ENCODE assay signal across 23 cellular contexts in genomic region chr2:211898697-211899096, GRCh38.
A peak's percentile ranks its signal among the peaks of the same experiment; 100 is the strongest.
DNase-seq lines count a peak whose midpoint lies in the region; ATAC-seq and TF ChIP-seq lines count a peak whose summit lies in the region.
"Had no signal": no experiment of that assay in that cellular context is flagged by ENCODE, and none has a peak within 500 bp of the region (broad histone marks: within the 10 kb centered on the region; RNA-seq: fewer than 3 reads in every experiment).

No MANE protein-coding gene starts in this region.

- 44% methylated on average over 1 of the region's 1 CpG for WGBS in right cardiac atrium
- 11 to 28% (median 13%) methylated on average over 1 of the region's 1 CpG for WGBS in psoas muscle, 3 donors

- H3K36me3 ChIP-seq in left ventricle myocardium inferior (no peaks in the 10 kb centered on the region), psoas muscle (ENCODE audit: insufficient read depth in 1 of 2, low read depth in 1 of 2) (no peaks in the 10 kb centered on the region), skeletal muscle tissue (ENCODE audit: control insufficient read depth in 3 of 3, insufficient read depth in 3 of 3, low read length in 3 of 3) (no peaks in the 10 kb centered on the region)
- H3K36me3 ChIP-seq: BE2C; BLaER1 treated with 17β-estradiol and CSF1 and Interleukin-3, amounts not matched to agents 10 nM and 100 nM; HAP-1 had no signal

- no peaks in the 10 kb centered on the region for H3K27me3 ChIP-seq in left ventricle myocardium inferior (ENCODE audit: low read depth)
- no peaks in the 10 kb centered on the region for H3K27me3 ChIP-seq in right cardiac atrium (ENCODE audit: control insufficient read depth, insufficient read depth)
- H3K27me3 ChIP-seq in psoas muscle (ENCODE audit: insufficient read depth in 3 of 3, low read length in 2 of 3), result no peaks in the 10 kb centered on the region
- H3K27me3 ChIP-seq in skeletal muscle tissue (ENCODE audit: control insufficient read depth in 3 of 3, insufficient read depth in 3 of 3, low read length in 3 of 3), result no peaks in the 10 kb centered on the region
- H3K27me3 ChIP-seq: BE2C; BLaER1 treated with 17β-estradiol and CSF1 and Interleukin-3, amounts not matched to agents 10 nM and 100 nM had no signal

- intact Hi-C loops in left ventricle myocardium inferior (cut with micrococcal nuclease) (no loop called here), cardiac septum (cut with DNase I) (no loop called here), right cardiac atrium (cut with DNase I) (no loop called here), psoas muscle (cut with DNase I) (no loop called here)

- peak overlapping the region; percentile 46 to 67 (median 55) for H3K9ac ChIP-seq in skeletal muscle tissue (ENCODE audit: low read depth in 1 of 3, low read length in 3 of 3)
- H3K9ac ChIP-seq: BLaER1 treated with 17β-estradiol and CSF1 and Interleukin-3, amounts not matched to agents 10 nM and 100 nM had no signal

- H3K4me1 ChIP-seq in left ventricle myocardium inferior, result peaks cover 33% of the 10 kb centered on the region
- peaks cover 2% of the 10 kb centered on the region for H3K4me1 ChIP-seq in right cardiac atrium (ENCODE audit: control insufficient read depth, insufficient read depth, low read length)
- H3K4me1 ChIP-seq in psoas muscle, result peaks cover 27% of the 10 kb centered on the region
- peaks cover 0 to 5% (median 0%) of the 10 kb centered on the region in 3 donors for H3K4me1 ChIP-seq in skeletal muscle tissue (ENCODE audit: control insufficient read depth in 3 of 3, insufficient read depth in 3 of 3, low read length in 3 of 3)
- H3K4me1 ChIP-seq: A549; BLaER1 treated with 17β-estradiol and CSF1 and Interleukin-3, amounts not matched to agents 10 nM and 100 nM; HAP-1 had no signal

- DNase-seq in left ventricle myocardium inferior (no peak), cardiac septum (ENCODE audit: low spot score) (no peak), right cardiac atrium (no peak), psoas muscle (no peak), H4 (ENCODE audit: low spot score) (no peak)
- DNase-seq: 8988T; ACHN; AML-193; BE2C; CD4-positive, alpha-beta T cell; CD8-positive, alpha-beta memory T cell; DMS 273 treated with DMSO at 0.1 percent for 48 hours; DMS79; EL; GDM1; HFFc6 had no signal

- H3K27ac ChIP-seq in left ventricle myocardium inferior (replicated peaks), result peak overlapping the region; percentile 29
- H3K27ac ChIP-seq in right cardiac atrium (ENCODE audit: low read length), result no peak overlapping the region
- H3K27ac ChIP-seq in psoas muscle, result peak overlapping the region; percentile 83
- peak overlapping the region; percentile 86 for H3K27ac ChIP-seq in skeletal muscle tissue (ENCODE audit: low read depth, low read length)
- H3K27ac ChIP-seq: A549; BLaER1 treated with 17β-estradiol and CSF1 and Interleukin-3, amounts not matched to agents 10 nM and 100 nM had no signal

- H3K9me3 ChIP-seq in left ventricle myocardium inferior (replicated peaks), result no peaks in the 10 kb centered on the region
- H3K9me3 ChIP-seq in right cardiac atrium (ENCODE audit: control insufficient read depth, low read length), result no peaks in the 10 kb centered on the region
- no peaks in the 10 kb centered on the region for H3K9me3 ChIP-seq in psoas muscle
- H3K9me3 ChIP-seq in skeletal muscle tissue (ENCODE audit: control insufficient read depth in 3 of 3, low read length in 3 of 3), result peaks cover 0 to 2% (median 0%) of the 10 kb centered on the region in 3 donors
- H3K9me3 ChIP-seq: A549; BE2C; BLaER1 treated with 17β-estradiol and CSF1 and Interleukin-3, amounts not matched to agents 10 nM and 100 nM; HAP-1 had no signal

- TF ChIP-seq CTCF in left ventricle myocardium inferior (IDR thresholded peaks at IDR 0.05; ENCODE audit: borderline replicate concordance), result no peak
- TF ChIP-seq CTCF in psoas muscle (IDR thresholded peaks at IDR 0.05), result no peak

- ATAC-seq in right cardiac atrium (peak; percentile 34 to 64), psoas muscle (peak; percentile 71 to 88 (median 80)), GM18502 (IDR thresholded peaks at IDR 0.05; ENCODE audit: poor library complexity, unreplicated experiment) (no peak)
- ATAC-seq: A549, GM12878, GM23338 had no signal

- H3K4me3 ChIP-seq in left ventricle myocardium inferior (no peak overlapping the region), right cardiac atrium (ENCODE audit: low read length) (no peak overlapping the region), psoas muscle (peak overlapping the region; percentile 45), skeletal muscle tissue (ENCODE audit: low read length in 3 of 3) (peak overlapping the region in 1 of 3 donors; percentile 31)
- H3K4me3 ChIP-seq: A549; BLaER1 treated with 17β-estradiol and CSF1 and Interleukin-3, amounts not matched to agents 10 nM and 100 nM; GM12878; GM23338; HAP-1 had no signal
